In the genomic region with DNA sequence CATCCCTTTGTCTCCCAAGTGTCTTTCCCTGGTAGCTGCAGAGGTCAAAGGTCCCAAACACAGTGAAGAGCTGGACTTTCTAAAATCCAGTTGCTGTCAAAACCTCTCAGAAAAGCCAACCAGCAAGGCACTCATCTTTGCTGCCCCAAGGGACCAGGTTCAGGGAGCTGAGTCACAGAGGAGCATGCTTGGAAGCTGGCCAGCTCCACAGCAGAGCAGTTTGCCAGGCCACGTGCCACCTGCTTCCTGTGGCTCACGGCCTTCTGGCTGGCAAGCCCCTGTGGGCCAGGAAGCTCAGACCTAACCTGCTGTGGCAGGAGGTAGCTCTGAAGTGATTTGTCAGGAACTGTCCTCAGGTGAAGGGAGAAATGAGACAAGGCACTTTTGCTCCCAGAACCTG, we compare ENCODE assay signal across 8 cellular contexts. TPM values are rescaled to one million over a fixed set of nuclear protein-coding genes. Genes with fewer than 3 reads are reported as not detected.
DNase-seq lines count a peak whose midpoint lies in the region; ATAC-seq and TF ChIP-seq lines count a peak whose summit lies in the region.

No MANE protein-coding gene starts in this region.

- H3K27ac ChIP-seq in GM23338 (ENCODE audit: low read depth) = no peak overlapping the region
- H3K27ac ChIP-seq in smooth muscle cell (ENCODE audit: low read depth) = no peak overlapping the region

- TF ChIP-seq CTCF in fibroblast of pulmonary artery (IDR thresholded peaks at IDR 0.05; ENCODE audit: low read length, missing control alignments) (no peak), GM23338 (conservative IDR thresholded peaks at IDR 0.05; ENCODE audit: low read depth in 2 of 2) (no peak), smooth muscle cell (IDR thresholded peaks at IDR 0.05; ENCODE audit: borderline replicate concordance, insufficient read depth, poor library complexity, severe bottlenecking) (no peak)

- H4K20me1 ChIP-seq in GM23338 (replicated peaks; ENCODE audit: insufficient read depth) (peaks cover 7% of the 10 kb centered on the region; the same call in 1 of the 2 replicates), smooth muscle cell (ENCODE audit: low read depth) (peaks cover 8% of the 10 kb centered on the region)

- H3F3A ChIP-seq in GM23338 (replicated peaks; ENCODE audit: low read depth) (peaks cover 8% of the 10 kb centered on the region; the same call in 1 of the 2 replicates), smooth muscle cell (ENCODE audit: low read depth) (peaks cover 19% of the 10 kb centered on the region)

- no peak overlapping the region for H3K4me3 Mint-ChIP-seq in GM23338

- H3K4me1 ChIP-seq in skeletal muscle satellite cell (ENCODE audit: control insufficient read depth, insufficient read depth, low read length) (peaks cover 15% of the 10 kb centered on the region), GM23338 (ENCODE audit: insufficient read depth) (no peaks in the 10 kb centered on the region), smooth muscle cell (ENCODE audit: low read depth) (no peaks in the 10 kb centered on the region)

- H3K27me3 Mint-ChIP-seq in GM23338 (ENCODE audit: insufficient read depth, low read depth, poor library complexity) = no peaks in the 10 kb centered on the region

- H3K9me3 Mint-ChIP-seq in GM23338 = no peaks in the 10 kb centered on the region

- H3K9ac ChIP-seq in skeletal muscle satellite cell (ENCODE audit: low read depth, low read length) (no peak overlapping the region), smooth muscle cell (ENCODE audit: low read depth) (no peak overlapping the region)

- H3K9me3 ChIP-seq in skeletal muscle satellite cell (replicated peaks; ENCODE audit: low read length) (no peaks in the 10 kb centered on the region), smooth muscle cell (replicated peaks; ENCODE audit: low read depth) (no peaks in the 10 kb centered on the region)

- H3K27me3 ChIP-seq in skeletal muscle satellite cell (ENCODE audit: control insufficient read depth, insufficient read depth, low read length) (no peaks in the 10 kb centered on the region), GM23338 (ENCODE audit: insufficient read depth) (no peaks in the 10 kb centered on the region), smooth muscle cell (ENCODE audit: low read depth) (no peaks in the 10 kb centered on the region)

- DNase-seq in H4 (ENCODE audit: low spot score) (peak; percentile 88), NCI-H510A (lab: John Stamatoyannopoulos, UW) (peak; percentile 57), fibroblast of pulmonary artery (ENCODE audit: low read depth) (peak; percentile 86), iPS-NIHi11 (ENCODE audit: low spot score) (no peak), GM23338 (ENCODE audit: low spot score) (no peak), smooth muscle cell (lab: John Stamatoyannopoulos, UW; ENCODE audit: unreplicated experiment) (no peak)
- peak; percentile 44 to 50 for DNase-seq in activated T-helper 1 cell treated with anti-CD3 and anti-CD28 coated beads, Interleukin-2, amount 50 U/mL, for 16 hours (ENCODE audit: low read depth in 1 of 2, low spot score in 1 of 2)

- H3K4me2 ChIP-seq in skeletal muscle satellite cell (ENCODE audit: low read length) (peak overlapping the region; percentile 27), GM23338 (no peak overlapping the region), smooth muscle cell (no peak overlapping the region)

- H3K36me3 Mint-ChIP-seq in GM23338 (ENCODE audit: low read depth) = peaks cover 53% of the 10 kb centered on the region

- ATAC-seq in GM23338 = no peak

- peaks cover 19% of the 10 kb centered on the region for H3K79me2 ChIP-seq in GM23338 (replicated peaks; ENCODE audit: insufficient read depth)
- peaks cover 14% of the 10 kb centered on the region for H3K79me2 ChIP-seq in smooth muscle cell (ENCODE audit: low read depth)

- H2AFZ ChIP-seq in GM23338 (no peak overlapping the region), smooth muscle cell (ENCODE audit: low read depth) (no peak overlapping the region)

- WGBS in smooth muscle cell (ENCODE audit: low lambda C conversion rate) = 83% methylated on average over 2 of the region's 2 CpGs

- H3K9me2 ChIP-seq in GM23338 (ENCODE audit: insufficient read depth) = no peaks in the 10 kb centered on the region

- H3K36me3 ChIP-seq in skeletal muscle satellite cell (ENCODE audit: insufficient read depth, low read length) (peaks cover 50% of the 10 kb centered on the region), GM23338 (ENCODE audit: insufficient read depth) (peaks cover 50% of the 10 kb centered on the region), smooth muscle cell (ENCODE audit: low read depth) (peaks cover 11% of the 10 kb centered on the region)

- no peaks in the 10 kb centered on the region; the same call in 2 of the 3 replicates for H3K4me1 Mint-ChIP-seq in GM23338

- no peak overlapping the region for H3K27ac Mint-ChIP-seq in GM23338

- H3K4me3 ChIP-seq in fibroblast of pulmonary artery (replicated peaks; ENCODE audit: low read depth, low read length) (no peak overlapping the region), skeletal muscle satellite cell (ENCODE audit: low read length) (no peak overlapping the region), GM23338 (no peak overlapping the region), smooth muscle cell (no peak overlapping the region)

TF ChIP-seq in GM23338, 12 proteins besides CTCF, POLR2A, EP300 and RAD21 (continues in another document):
- TF ChIP-seq NANOG (IDR thresholded peaks at IDR 0.05; ENCODE audit: borderline replicate concordance) (no peak), POLR2AphosphoS5 (IDR thresholded peaks at IDR 0.05; ENCODE audit: low read depth) (no peak), STAT1 (IDR thresholded peaks at IDR 0.05; ENCODE audit: unreplicated experiment) (no peak), ZNF331 (CRISPR knock-in tag; IDR thresholded peaks at IDR 0.05; ENCODE audit: low read depth) (no peak), EZH2phosphoT487 (IDR thresholded peaks at IDR 0.05; ENCODE audit: unreplicated experiment) (no peak)
- TF ChIP-seq, protein P1, sequence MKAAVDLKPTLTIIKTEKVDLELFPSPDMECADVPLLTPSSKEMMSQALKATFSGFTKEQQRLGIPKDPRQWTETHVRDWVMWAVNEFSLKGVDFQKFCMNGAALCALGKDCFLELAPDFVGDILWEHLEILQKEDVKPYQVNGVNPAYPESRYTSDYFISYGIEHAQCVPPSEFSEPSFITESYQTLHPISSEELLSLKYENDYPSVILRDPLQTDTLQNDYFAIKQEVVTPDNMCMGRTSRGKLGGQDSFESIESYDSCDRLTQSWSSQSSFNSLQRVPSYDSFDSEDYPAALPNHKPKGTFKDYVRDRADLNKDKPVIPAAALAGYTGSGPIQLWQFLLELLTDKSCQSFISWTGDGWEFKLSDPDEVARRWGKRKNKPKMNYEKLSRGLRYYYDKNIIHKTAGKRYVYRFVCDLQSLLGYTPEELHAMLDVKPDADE (IDR thresholded peaks at IDR 0.05) = no peak
- TF ChIP-seq, protein P2, sequence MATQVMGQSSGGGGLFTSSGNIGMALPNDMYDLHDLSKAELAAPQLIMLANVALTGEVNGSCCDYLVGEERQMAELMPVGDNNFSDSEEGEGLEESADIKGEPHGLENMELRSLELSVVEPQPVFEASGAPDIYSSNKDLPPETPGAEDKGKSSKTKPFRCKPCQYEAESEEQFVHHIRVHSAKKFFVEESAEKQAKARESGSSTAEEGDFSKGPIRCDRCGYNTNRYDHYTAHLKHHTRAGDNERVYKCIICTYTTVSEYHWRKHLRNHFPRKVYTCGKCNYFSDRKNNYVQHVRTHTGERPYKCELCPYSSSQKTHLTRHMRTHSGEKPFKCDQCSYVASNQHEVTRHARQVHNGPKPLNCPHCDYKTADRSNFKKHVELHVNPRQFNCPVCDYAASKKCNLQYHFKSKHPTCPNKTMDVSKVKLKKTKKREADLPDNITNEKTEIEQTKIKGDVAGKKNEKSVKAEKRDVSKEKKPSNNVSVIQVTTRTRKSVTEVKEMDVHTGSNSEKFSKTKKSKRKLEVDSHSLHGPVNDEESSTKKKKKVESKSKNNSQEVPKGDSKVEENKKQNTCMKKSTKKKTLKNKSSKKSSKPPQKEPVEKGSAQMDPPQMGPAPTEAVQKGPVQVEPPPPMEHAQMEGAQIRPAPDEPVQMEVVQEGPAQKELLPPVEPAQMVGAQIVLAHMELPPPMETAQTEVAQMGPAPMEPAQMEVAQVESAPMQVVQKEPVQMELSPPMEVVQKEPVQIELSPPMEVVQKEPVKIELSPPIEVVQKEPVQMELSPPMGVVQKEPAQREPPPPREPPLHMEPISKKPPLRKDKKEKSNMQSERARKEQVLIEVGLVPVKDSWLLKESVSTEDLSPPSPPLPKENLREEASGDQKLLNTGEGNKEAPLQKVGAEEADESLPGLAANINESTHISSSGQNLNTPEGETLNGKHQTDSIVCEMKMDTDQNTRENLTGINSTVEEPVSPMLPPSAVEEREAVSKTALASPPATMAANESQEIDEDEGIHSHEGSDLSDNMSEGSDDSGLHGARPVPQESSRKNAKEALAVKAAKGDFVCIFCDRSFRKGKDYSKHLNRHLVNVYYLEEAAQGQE (IDR thresholded peaks at IDR 0.05; ENCODE audit: unreplicated experiment) = no peak

RNA-seq across cellular contexts. Expression of gene ISCU, which starts 3.6 kb away (rescaled TPM):
- 119 and 124 TPM in 2 replicates for total RNA-seq in H4 (2014; rRNA removed; shearing (Covaris generic))
- total RNA-seq in skeletal muscle satellite cell (2012; rRNA removed) = 76.7 and 89.7 TPM in 2 replicates
- 88.0 and 123 TPM in 2 replicates for total RNA-seq in GM23338 (2014; rRNA removed; shearing (Covaris generic))
- polyA plus RNA-seq in GM23338 (2016; fragmentation: Nextera tagmentation; extraction: Ambion mirVana) (110 and 129 TPM in 2 replicates), smooth muscle cell (140 and 154 TPM in 2 replicates)
- total RNA-seq in smooth muscle cell = 134 and 138 TPM in 2 replicates

RNA-seq across cellular contexts. Expression of gene SART3, which starts 5.0 kb away (rescaled TPM):
- 43.2 and 44.8 TPM in 2 replicates for total RNA-seq in H4 (2014; rRNA removed; shearing (Covaris generic))
- 38.4 and 39.0 TPM in 2 replicates for total RNA-seq in skeletal muscle satellite cell (2012; rRNA removed)
- 112 and 123 TPM in 2 replicates for total RNA-seq in GM23338 (2014; rRNA removed; shearing (Covaris generic))
- polyA plus RNA-seq in GM23338 (2016; fragmentation: Nextera tagmentation; extraction: Ambion mirVana) (49.7 and 49.8 TPM in 2 replicates), smooth muscle cell (22.7 and 27.2 TPM in 2 replicates)
- total RNA-seq in smooth muscle cell = 64.3 and 94.5 TPM in 2 replicates

RNA-seq across cellular contexts. Expression of gene TMEM119, which starts 31.9 kb away (rescaled TPM):
- total RNA-seq in H4 (2014; rRNA removed; shearing (Covaris generic)) = 1.4 and 1.9 TPM in 2 replicates
- total RNA-seq in skeletal muscle satellite cell (2012; rRNA removed) = 37.0 and 48.7 TPM in 2 replicates
- total RNA-seq in GM23338 (2014; rRNA removed; shearing (Covaris generic)) = 0.07 and 0.35 TPM in 2 replicates
- polyA plus RNA-seq in GM23338 (2016; fragmentation: Nextera tagmentation; extraction: Ambion mirVana) (0.06 TPM in 1 of 2 replicates, not detected in the other), smooth muscle cell (67.2 and 103 TPM in 2 replicates)
- total RNA-seq in smooth muscle cell = 40.9 and 41.9 TPM in 2 replicates

RNA-seq across cellular contexts. Expression of gene FICD, which starts 50.9 kb away (rescaled TPM):
- total RNA-seq in H4 (2014; rRNA removed; shearing (Covaris generic)) = 3.5 and 5.3 TPM in 2 replicates
- 5.3 and 9.6 TPM in 2 replicates for total RNA-seq in skeletal muscle satellite cell (2012; rRNA removed)
- total RNA-seq in GM23338 (2014; rRNA removed; shearing (Covaris generic)) = 4.9 and 6.0 TPM in 2 replicates
- polyA plus RNA-seq in GM23338 (2016; fragmentation: Nextera tagmentation; extraction: Ambion mirVana) (5.3 and 7.6 TPM in 2 replicates), smooth muscle cell (5.1 and 7.5 TPM in 2 replicates)
- 6.8 and 7.3 TPM in 2 replicates for total RNA-seq in smooth muscle cell

Comparison
In these comparisons a context has a peak if more than half of its experiments do, and no peak if none do; other contexts are left out.
1. DNase-seq: peak in H4 (single experiment), NCI-H510A (single experiment), activated T-helper 1 cell treated with anti-CD3 and anti-CD28 coated beads, Interleukin-2, amount 50 U/mL, for 16 hours (2 of 2) and fibroblast of pulmonary artery (single experiment); none in iPS-NIHi11 (single experiment), GM23338 (single experiment) and smooth muscle cell (single experiment).
2. RNA of gene TMEM119, which starts 31.9 kb away (total RNA-seq): 40.9 to 41.9 TPM in smooth muscle cell; 1.4 to 1.9 TPM in H4 and 0.07 to 0.35 TPM in GM23338; every median in the first group is over 10 times any median in the second.